1 cellular context compared by ENCODE assay signal in genomic region chr4:81031389-81032173, GRCh38.
TF ChIP-seq lines count a peak whose summit lies in the region.

No MANE protein-coding gene starts in this region.

TF ChIP-seq in GM12878, 131 proteins besides CTCF, POLR2A, EP300 and RAD21:
- peak; percentile 16 for TF ChIP-seq HDAC6 (IDR thresholded peaks at IDR 0.05; ENCODE audit: unreplicated experiment)
- no peak for TF ChIP-seq PRDM15 (CRISPR knock-in tag; IDR thresholded peaks at IDR 0.05)
- no peak for TF ChIP-seq ZBTB11 (CRISPR knock-in tag; IDR thresholded peaks at IDR 0.05)
TF ChIP-seq in GM12878: peak in this region for 1.
